8 cellular contexts compared by ENCODE assay signal in genomic region chr13:41463823-41464602, GRCh38. TPM values are rescaled to one million over a fixed set of nuclear protein-coding genes. Genes with fewer than 3 reads are reported as not detected.
DNase-seq lines count a peak whose midpoint lies in the region; ATAC-seq, FAIRE-seq and TF ChIP-seq lines count a peak whose summit lies in the region.

No MANE protein-coding gene starts in this region.

- peak; percentile 46 for ATAC-seq in HG02870 (IDR thresholded peaks at IDR 0.05; ENCODE audit: unreplicated experiment)

- FAIRE-seq in GM12892 (lab: Jason Lieb, UNC), result peak; percentile 92

- peak overlapping the region; percentile 95 for H3K27ac Mint-ChIP-seq in activated CD4-positive, alpha-beta T cell treated with anti-CD3 and anti-CD28 coated beads, Interleukin-2, amount 10 ng/mL, durations not matched to agents 7 days and 5 days

- H3K27me3 Mint-ChIP-seq in activated CD4-positive, alpha-beta T cell treated with anti-CD3 and anti-CD28 coated beads, Interleukin-2, amount 10 ng/mL, durations not matched to agents 7 days and 5 days, result no peaks in the 10 kb centered on the region

- no peak for TF ChIP-seq POLR2A in GM12892 (IDR thresholded peaks at IDR 0.05; ENCODE audit: low read depth, low read length)

- POLR2A ChIA-PET in activated CD4-positive, alpha-beta T cell treated with anti-CD3 and anti-CD28 coated beads, Interleukin-2, amount 10 ng/mL, durations not matched to agents 7 days and 5 days (lab: Charles Lee), result interaction anchor here (0.5 to 1.2 kb wide), 2 partner anchors 24 to 122 kb away, joined by 3 to 5 read pairs; no protein-coding TSS in a partner anchor

- peak overlapping the region; percentile 71 for H3K4me3 Mint-ChIP-seq in activated CD4-positive, alpha-beta T cell treated with anti-CD3 and anti-CD28 coated beads, Interleukin-2, amount 10 ng/mL, durations not matched to agents 7 days and 5 days

- DNase-seq in GM12892 (ENCODE audit: insufficient read length) (peak; percentile 46), medulla oblongata (ENCODE audit: extremely low spot score) (peak; percentile 19), iPS-NIHi7 (ENCODE audit: extremely low spot score) (no peak), A172 (ENCODE audit: low spot score) (no peak), NCI-H128 (lab: John Stamatoyannopoulos, UW; ENCODE audit: unreplicated experiment) (no peak), D341Med (ENCODE audit: low spot score) (no peak)
- DNase-seq in activated CD4-positive, alpha-beta T cell treated with anti-CD3 and anti-CD28 coated beads, Interleukin-2, amount 10 ng/mL, durations not matched to agents 7 days and 5 days, result peak; percentile 59

- H3K36me3 Mint-ChIP-seq in activated CD4-positive, alpha-beta T cell treated with anti-CD3 and anti-CD28 coated beads, Interleukin-2, amount 10 ng/mL, durations not matched to agents 7 days and 5 days (ENCODE audit: low read depth), result peaks cover 76% of the 10 kb centered on the region

- no peaks in the 10 kb centered on the region for H3K9me3 Mint-ChIP-seq in activated CD4-positive, alpha-beta T cell treated with anti-CD3 and anti-CD28 coated beads, Interleukin-2, amount 10 ng/mL, durations not matched to agents 7 days and 5 days

- H3K4me1 Mint-ChIP-seq in activated CD4-positive, alpha-beta T cell treated with anti-CD3 and anti-CD28 coated beads, Interleukin-2, amount 10 ng/mL, durations not matched to agents 7 days and 5 days, result peaks cover 90% of the 10 kb centered on the region

- CTCF ChIA-PET in activated CD4-positive, alpha-beta T cell treated with anti-CD3 and anti-CD28 coated beads, Interleukin-2, amount 10 ng/mL, durations not matched to agents 7 days and 5 days (lab: Charles Lee), result interaction anchor here (1.1 to 1.6 kb wide), 2 partner anchors 28 to 38 kb away, joined by 4 to 5 read pairs; no protein-coding TSS in a partner anchor

RNA-seq across cellular contexts. Expression of gene RGCC, which starts 6.7 kb away (rescaled TPM):
- polyA plus RNA-seq in GM12892 (2012; ENCODE audit: missing spikeins), result 10.1 TPM
- total RNA-seq in activated CD4-positive, alpha-beta T cell treated with anti-CD3 and anti-CD28 coated beads, Interleukin-2, amount 10 ng/mL, durations not matched to agents 7 days and 5 days, result 10 to 100 TPM; 39.2 to 40.8 TPM
- not detected in 2 replicates for total RNA-seq in A172 (2014; rRNA removed; shearing (Covaris generic))

Comparison
In these comparisons a context has a peak if more than half of its experiments do, and no peak if none do; other contexts are left out.
1. DNase-seq: peak in GM12892 (single experiment), activated CD4-positive, alpha-beta T cell treated with anti-CD3 and anti-CD28 coated beads, Interleukin-2, amount 10 ng/mL, durations not matched to agents 7 days and 5 days (single experiment) and medulla oblongata (single experiment); none in iPS-NIHi7 (single experiment), A172 (single experiment), NCI-H128 (single experiment) and D341Med (single experiment).
2. RNA of gene RGCC, which starts 6.7 kb away (total RNA-seq): 39.2 to 40.8 TPM in activated CD4-positive, alpha-beta T cell treated with anti-CD3 and anti-CD28 coated beads, Interleukin-2, amount 10 ng/mL, durations not matched to agents 7 days and 5 days; not detected in A172; every median in the first group is over 10 times any median in the second.